Comparison of ENCODE assay signal across 9 cellular contexts in genomic region chr19:34678085-34678412, GRCh38. TPM values are rescaled to one million over a fixed set of nuclear protein-coding genes. Genes with fewer than 3 reads are reported as not detected.
DNase-seq lines count a peak whose midpoint lies in the region; ATAC-seq and TF ChIP-seq lines count a peak whose summit lies in the region.
"Had no signal": no experiment of that assay in that cellular context is flagged by ENCODE, and none has a peak within 500 bp of the region (broad histone marks: within the 10 kb centered on the region; RNA-seq: fewer than 3 reads in every experiment).

No MANE protein-coding gene starts in this region.

- H3K36me3 Mint-ChIP-seq in natural killer cell treated with Interleukin-12 subunit alpha and Interleukin-12 subunit beta and Interleukin-15 and Interleukin-18, amount 100 ng/mL, for 72 hours: peaks cover 37% of the 10 kb centered on the region

- WGBS in ectodermal cell, 2 experiments: 19 to 23% methylated on average over 20 of the region's 20 CpGs

- no peak for DNase-seq in BJ (ENCODE audit: low read depth)
- no peak for DNase-seq in MM.1S
- no peak for DNase-seq in natural killer cell treated with Interleukin-12 subunit alpha and Interleukin-12 subunit beta and Interleukin-15 and Interleukin-18, amount 100 ng/mL, for 72 hours (ENCODE audit: low spot score)
- no peak for DNase-seq in GM10266 (ENCODE audit: extremely low spot score)
- no peak for DNase-seq in HUDEP-2 (lab: John Stamatoyannopoulos, UW; ENCODE audit: unreplicated experiment in 76 of 76)
- DNase-seq in pons (ENCODE audit: low spot score): no peak

- H3K9me3 ChIP-seq in MM.1S (replicated peaks; ENCODE audit: insufficient read depth, low read length) (no peaks in the 10 kb centered on the region), ectodermal cell (ENCODE audit: control insufficient read depth, low read length) (no peaks in the 10 kb centered on the region)

- H4K20me1 ChIP-seq in MM.1S (ENCODE audit: insufficient read depth, low read length): no peaks in the 10 kb centered on the region

- H3K79me2 ChIP-seq in MM.1S (ENCODE audit: low read length): no peaks in the 10 kb centered on the region

- peak overlapping the region; percentile 97 for H2AFZ ChIP-seq in MM.1S (ENCODE audit: low read length)

- no peak for TF ChIP-seq CTCF in BJ (IDR thresholded peaks at IDR 0.05; ENCODE audit: insufficient read depth, low read depth, low read length)
- TF ChIP-seq CTCF in MM.1S (IDR thresholded peaks at IDR 0.05; ENCODE audit: low read length): no peak
- no peak for TF ChIP-seq CTCF in GM10266 (IDR thresholded peaks at IDR 0.05; ENCODE audit: control insufficient read depth, insufficient read depth, low read depth, missing control alignments)

- no peaks in the 10 kb centered on the region for H3F3A ChIP-seq in MM.1S (ENCODE audit: insufficient read depth, low read length)

- H3K9ac ChIP-seq in MM.1S (ENCODE audit: low read length): peak overlapping the region; percentile 84; the same call in 1 of the 2 replicates

- H3K9me3 Mint-ChIP-seq in natural killer cell treated with Interleukin-12 subunit alpha and Interleukin-12 subunit beta and Interleukin-15 and Interleukin-18, amount 100 ng/mL, for 72 hours: peaks cover 8% of the 10 kb centered on the region

- peak overlapping the region; percentile 99 to 100 for H3K27ac Mint-ChIP-seq in natural killer cell treated with Interleukin-12 subunit alpha and Interleukin-12 subunit beta and Interleukin-15 and Interleukin-18, amount 100 ng/mL, for 72 hours

- H3K27me3 ChIP-seq in BJ (ENCODE audit: control insufficient read depth, insufficient read depth, low read length): no peaks in the 10 kb centered on the region
- H3K27me3 ChIP-seq in MM.1S (replicated peaks; ENCODE audit: insufficient read depth, low read length): no peaks in the 10 kb centered on the region
- H3K27me3 ChIP-seq in ectodermal cell (ENCODE audit: control insufficient read depth, insufficient read depth, low read length, poor library complexity, severe bottlenecking): peaks cover 24% of the 10 kb centered on the region

- H3K4me3 ChIP-seq in BJ (ENCODE audit: low read depth, low read length) (peak overlapping the region; percentile 79), MM.1S (ENCODE audit: low read length) (peak overlapping the region; percentile 91), ectodermal cell (ENCODE audit: insufficient read depth, low read depth, low read length) (peak overlapping the region; percentile 64)

- H3K4me1 Mint-ChIP-seq in natural killer cell treated with Interleukin-12 subunit alpha and Interleukin-12 subunit beta and Interleukin-15 and Interleukin-18, amount 100 ng/mL, for 72 hours (ENCODE audit: low read depth in 2 of 2): peaks cover 31 to 32% of the 10 kb centered on the region in 2 donors

- peaks cover 3 to 16% of the 10 kb centered on the region in 2 donors for H3K27me3 Mint-ChIP-seq in natural killer cell treated with Interleukin-12 subunit alpha and Interleukin-12 subunit beta and Interleukin-15 and Interleukin-18, amount 100 ng/mL, for 72 hours

- no peaks in the 10 kb centered on the region for H3K9me2 ChIP-seq in MM.1S (replicated peaks; ENCODE audit: insufficient read depth, low read length)

- H3K27ac ChIP-seq in MM.1S (ENCODE audit: low read length) (no peak overlapping the region), ectodermal cell (ENCODE audit: insufficient read depth, low read depth, low read length, poor library complexity, severe bottlenecking) (no peak overlapping the region)

- H3K4me3 Mint-ChIP-seq in natural killer cell treated with Interleukin-12 subunit alpha and Interleukin-12 subunit beta and Interleukin-15 and Interleukin-18, amount 100 ng/mL, for 72 hours: peak overlapping the region; percentile 94

- CTCF ChIA-PET in BJ (lab: Yijun Ruan, JAX): no interaction called here

- no peak for ATAC-seq in natural killer cell treated with Interleukin-12 subunit alpha and Interleukin-12 subunit beta and Interleukin-15 and Interleukin-18, amount 100 ng/mL, for 72 hours
- no peak for ATAC-seq in GM21723 (IDR thresholded peaks at IDR 0.05; ENCODE audit: unreplicated experiment)

- H3K4me2 ChIP-seq in MM.1S (ENCODE audit: low read depth, low read length): peak overlapping the region; percentile 90; the same call in 1 of the 2 replicates

- H3K36me3 ChIP-seq in BJ (ENCODE audit: control insufficient read depth, insufficient read depth, low read length) (peaks cover 10% of the 10 kb centered on the region), MM.1S (replicated peaks; ENCODE audit: insufficient read depth, low read length) (no peaks in the 10 kb centered on the region), ectodermal cell (ENCODE audit: control insufficient read depth, insufficient read depth, low read length) (peaks cover 16% of the 10 kb centered on the region)

- H3K4me1 ChIP-seq in MM.1S (ENCODE audit: low read length): no peaks in the 10 kb centered on the region
- no peaks in the 10 kb centered on the region for H3K4me1 ChIP-seq in ectodermal cell (ENCODE audit: control insufficient read depth, insufficient read depth, low read length)

- POLR2A ChIA-PET in BJ (lab: Charles Lee): no interaction called here

RNA-seq across cellular contexts. Expression of gene ZNF302, which starts 0.6 kb away (rescaled TPM):
- polyA plus RNA-seq in BJ (2011; rRNA removed): 11.0 and 20.9 TPM in 2 replicates
- polyA minus RNA-seq in BJ (2011; rRNA and poly(A)+ RNA removed): 6.4 and 8.5 TPM in 2 replicates
- 39.6 TPM for polyA plus RNA-seq in ectodermal cell (2013, experiment 1 of 4)
- polyA plus RNA-seq in ectodermal cell (2013, experiment 2 of 4): 42.4 TPM
- polyA plus RNA-seq in ectodermal cell (2013, experiment 3 of 4): 33.0 TPM
- 40.2 TPM for polyA plus RNA-seq in ectodermal cell (2013, experiment 4 of 4)
- 10 to 100 TPM; 14.4 to 17.6 TPM for total RNA-seq in natural killer cell treated with Interleukin-12 subunit alpha and Interleukin-12 subunit beta and Interleukin-15 and Interleukin-18, amount 100 ng/mL, for 72 hours

RNA-seq across cellular contexts. Expression of gene SCGB2B2, which starts 1.1 kb away (rescaled TPM):
- polyA plus RNA-seq in BJ (2011; rRNA removed): not detected in 2 replicates
- 0.14 and 0.21 TPM in 2 replicates for polyA minus RNA-seq in BJ (2011; rRNA and poly(A)+ RNA removed)
- not detected for polyA plus RNA-seq in ectodermal cell (2013, experiment 1 of 4)
- polyA plus RNA-seq in ectodermal cell (2013, experiment 2 of 4): 0.12 TPM
- not detected for polyA plus RNA-seq in ectodermal cell (2013, experiment 3 of 4)
- polyA plus RNA-seq in ectodermal cell (2013, experiment 4 of 4): 0.57 TPM
- under 1 TPM; 0.57 to 0.81 TPM for total RNA-seq in natural killer cell treated with Interleukin-12 subunit alpha and Interleukin-12 subunit beta and Interleukin-15 and Interleukin-18, amount 100 ng/mL, for 72 hours
- total RNA-seq: SK-MEL-5 had no signal

RNA-seq across cellular contexts. Expression of gene ZNF181, which starts 56.0 kb away (rescaled TPM):
- polyA plus RNA-seq in BJ (2011; rRNA removed): 3.2 and 5.5 TPM in 2 replicates
- polyA minus RNA-seq in BJ (2011; rRNA and poly(A)+ RNA removed): 2.8 and 3.5 TPM in 2 replicates
- polyA plus RNA-seq in ectodermal cell (2013, experiment 1 of 4): 14.6 TPM
- 19.3 TPM for polyA plus RNA-seq in ectodermal cell (2013, experiment 2 of 4)
- polyA plus RNA-seq in ectodermal cell (2013, experiment 3 of 4): 19.2 TPM
- polyA plus RNA-seq in ectodermal cell (2013, experiment 4 of 4): 20.3 TPM
- total RNA-seq in natural killer cell treated with Interleukin-12 subunit alpha and Interleukin-12 subunit beta and Interleukin-15 and Interleukin-18, amount 100 ng/mL, for 72 hours: 1 to 10 TPM; 3.4 to 5.7 TPM
